In the genomic region with DNA sequence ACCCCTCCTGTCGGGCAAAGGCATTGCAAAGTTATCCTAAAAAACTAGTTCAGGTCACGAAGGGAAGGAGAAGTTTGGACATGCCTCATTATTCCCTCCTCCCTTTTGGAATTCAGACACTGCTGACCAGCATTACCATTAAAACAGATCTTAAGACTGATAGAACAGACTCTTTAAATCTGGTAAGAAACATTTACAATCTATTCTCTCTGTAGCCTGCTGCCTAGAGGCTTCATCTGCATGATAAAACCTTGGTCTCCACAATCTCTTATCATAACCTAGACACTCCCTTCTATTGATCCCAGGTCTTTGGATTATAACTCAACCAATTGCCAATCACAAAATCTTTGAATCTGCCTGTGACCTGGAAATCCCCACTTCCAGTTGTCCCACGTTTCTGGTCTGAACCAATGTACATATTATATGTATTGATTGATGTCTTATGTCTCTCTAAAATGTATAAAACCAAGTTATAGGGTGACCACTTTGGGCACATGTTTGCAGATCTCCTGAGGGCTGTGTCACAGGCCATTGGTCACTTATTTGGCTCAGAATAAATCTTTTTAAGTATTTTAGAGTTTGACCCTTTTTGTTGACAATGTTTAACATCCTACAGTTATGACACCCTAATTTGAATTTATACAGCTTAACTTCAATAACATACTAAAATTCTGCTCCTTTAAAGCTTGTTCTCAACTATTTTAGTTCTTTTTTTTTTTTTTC, we compare ENCODE assay signal across 1 cellular context.
TF ChIP-seq lines count a peak whose summit lies in the region.

No MANE protein-coding gene starts in this region.

TF ChIP-seq in GM23338, 12 proteins besides CTCF, POLR2A, EP300 and RAD21 (continued from another document):
- TF ChIP-seq, protein P1, sequence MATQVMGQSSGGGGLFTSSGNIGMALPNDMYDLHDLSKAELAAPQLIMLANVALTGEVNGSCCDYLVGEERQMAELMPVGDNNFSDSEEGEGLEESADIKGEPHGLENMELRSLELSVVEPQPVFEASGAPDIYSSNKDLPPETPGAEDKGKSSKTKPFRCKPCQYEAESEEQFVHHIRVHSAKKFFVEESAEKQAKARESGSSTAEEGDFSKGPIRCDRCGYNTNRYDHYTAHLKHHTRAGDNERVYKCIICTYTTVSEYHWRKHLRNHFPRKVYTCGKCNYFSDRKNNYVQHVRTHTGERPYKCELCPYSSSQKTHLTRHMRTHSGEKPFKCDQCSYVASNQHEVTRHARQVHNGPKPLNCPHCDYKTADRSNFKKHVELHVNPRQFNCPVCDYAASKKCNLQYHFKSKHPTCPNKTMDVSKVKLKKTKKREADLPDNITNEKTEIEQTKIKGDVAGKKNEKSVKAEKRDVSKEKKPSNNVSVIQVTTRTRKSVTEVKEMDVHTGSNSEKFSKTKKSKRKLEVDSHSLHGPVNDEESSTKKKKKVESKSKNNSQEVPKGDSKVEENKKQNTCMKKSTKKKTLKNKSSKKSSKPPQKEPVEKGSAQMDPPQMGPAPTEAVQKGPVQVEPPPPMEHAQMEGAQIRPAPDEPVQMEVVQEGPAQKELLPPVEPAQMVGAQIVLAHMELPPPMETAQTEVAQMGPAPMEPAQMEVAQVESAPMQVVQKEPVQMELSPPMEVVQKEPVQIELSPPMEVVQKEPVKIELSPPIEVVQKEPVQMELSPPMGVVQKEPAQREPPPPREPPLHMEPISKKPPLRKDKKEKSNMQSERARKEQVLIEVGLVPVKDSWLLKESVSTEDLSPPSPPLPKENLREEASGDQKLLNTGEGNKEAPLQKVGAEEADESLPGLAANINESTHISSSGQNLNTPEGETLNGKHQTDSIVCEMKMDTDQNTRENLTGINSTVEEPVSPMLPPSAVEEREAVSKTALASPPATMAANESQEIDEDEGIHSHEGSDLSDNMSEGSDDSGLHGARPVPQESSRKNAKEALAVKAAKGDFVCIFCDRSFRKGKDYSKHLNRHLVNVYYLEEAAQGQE (IDR thresholded peaks at IDR 0.05; ENCODE audit: unreplicated experiment): no peak
- TF ChIP-seq CREB1 (CRISPR knock-in tag; IDR thresholded peaks at IDR 0.05; ENCODE audit: low read depth): no peak
- TF ChIP-seq ETS1 (IDR thresholded peaks at IDR 0.05): no peak
- no peak for TF ChIP-seq ZNF331 (CRISPR knock-in tag; IDR thresholded peaks at IDR 0.05; ENCODE audit: low read depth)
- TF ChIP-seq EZH2phosphoT487 (IDR thresholded peaks at IDR 0.05; ENCODE audit: unreplicated experiment): no peak
- TF ChIP-seq EZH2 (IDR thresholded peaks at IDR 0.05; ENCODE audit: low read depth, unreplicated experiment): no peak
- TF ChIP-seq NANOG (IDR thresholded peaks at IDR 0.05; ENCODE audit: borderline replicate concordance): no peak
- TF ChIP-seq STAT1 (IDR thresholded peaks at IDR 0.05; ENCODE audit: unreplicated experiment): no peak
- TF ChIP-seq ZNF114 (CRISPR knock-in tag; IDR thresholded peaks at IDR 0.05): no peak
- TF ChIP-seq ZNF462 (CRISPR knock-in tag; IDR thresholded peaks at IDR 0.05): no peak
- TF ChIP-seq JUNB (IDR thresholded peaks at IDR 0.05; ENCODE audit: unreplicated experiment): no peak
TF ChIP-seq in GM23338: peak in this region for 0.
